ENCODE assay signal across 9 cellular contexts in the genomic region with DNA sequence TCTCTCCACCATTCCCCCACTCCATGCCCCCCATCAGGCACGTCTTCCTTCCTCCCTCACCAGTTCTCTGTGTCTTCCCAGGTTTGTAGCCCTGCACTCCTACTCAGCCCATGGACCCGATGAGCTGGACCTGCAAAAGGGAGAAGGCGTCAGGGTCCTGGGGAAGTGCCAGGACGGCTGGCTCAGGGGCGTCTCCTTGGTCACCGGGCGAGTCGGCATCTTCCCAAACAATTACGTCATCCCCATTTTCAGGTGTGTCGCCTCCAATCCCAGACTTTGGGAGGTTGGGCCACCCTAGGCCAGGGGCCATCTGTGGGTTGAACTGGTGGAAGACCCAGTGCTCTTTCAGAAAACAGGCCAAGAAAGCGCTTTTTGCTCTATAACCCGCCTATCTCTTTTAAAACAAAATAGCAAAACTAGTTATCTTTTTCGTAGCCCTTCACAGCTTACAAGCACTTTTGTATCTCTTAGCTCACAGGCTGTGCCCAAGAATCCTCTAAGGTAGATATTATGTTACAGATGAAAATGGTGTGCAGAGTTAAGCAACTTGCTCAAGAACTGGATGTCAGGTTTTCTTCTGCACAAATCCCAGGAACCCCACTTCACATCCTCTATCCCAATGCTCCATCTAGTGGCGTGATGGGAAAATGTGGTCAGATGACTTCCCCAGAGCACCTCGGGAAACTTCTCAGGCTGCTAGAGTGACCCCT. TPM values are rescaled to one million over a fixed set of nuclear protein-coding genes. Genes with fewer than 3 reads are reported as not detected.
DNase-seq lines count a peak whose midpoint lies in the region; ATAC-seq, FAIRE-seq and TF ChIP-seq lines count a peak whose summit lies in the region.
"Had no signal": no experiment of that assay in that cellular context is flagged by ENCODE, and none has a peak within 500 bp of the region (broad histone marks: within the 10 kb centered on the region; RNA-seq: fewer than 3 reads in every experiment).

No MANE protein-coding gene starts in this region.

- no peaks in the 10 kb centered on the region for H3K9me3 ChIP-seq in kidney (ENCODE audit: control insufficient read depth in 1 of 2, low read length in 2 of 2)
- no peaks in the 10 kb centered on the region for H3K9me3 ChIP-seq in testis

- no peaks in the 10 kb centered on the region for H3K36me3 ChIP-seq in kidney (ENCODE audit: control insufficient read depth in 1 of 2, insufficient read depth in 2 of 2, low read length in 2 of 2)
- no peaks in the 10 kb centered on the region for H3K36me3 ChIP-seq in testis (ENCODE audit: low read depth, missing control alignments)

- no peaks in the 10 kb centered on the region for H3K27me3 ChIP-seq in testis

- DNase-seq in DMS153 treated with DMSO at 0.1 percent for 48 hours (lab: John Stamatoyannopoulos, UW; ENCODE audit: unreplicated experiment), result peak; percentile 25
- DNase-seq in NCI-H748 (lab: John Stamatoyannopoulos, UW; ENCODE audit: unreplicated experiment), result peak; percentile 65
- peak; percentile 91 for DNase-seq in MCF 10A (ENCODE audit: unreplicated experiment)
- no peak for DNase-seq in kidney
- peak; percentile 75 for DNase-seq in testis

- 53 to 67% methylated on average over 15 of the region's 15 CpGs for WGBS in testis, 2 donors

- TF ChIP-seq CTCF in MCF 10A (IDR thresholded peaks at IDR 0.05; ENCODE audit: unreplicated experiment), result peak; percentile 90
- peak; percentile 70 for TF ChIP-seq CTCF in kidney (IDR thresholded peaks at IDR 0.05; ENCODE audit: borderline replicate concordance, extremely low read depth, insufficient read depth)
- TF ChIP-seq CTCF in testis (IDR thresholded peaks at IDR 0.05), result peak; percentile 59 to 65 (median 65)

- H3K9me3 Mint-ChIP-seq in MCF 10A (ENCODE audit: unreplicated experiment), result peaks cover 7% of the 10 kb centered on the region

- CTCF ChIA-PET in MCF 10A (lab: Yijun Ruan, JAX), result interaction anchor here (0.6 to 10.3 kb wide), 35 partner anchors 9 to 1822 kb away, joined by 3 to 144 read pairs (median 4); a partner anchor contains a TSS

- no peak for FAIRE-seq in kidney (lab: Jason Lieb, UNC)
- FAIRE-seq: TTC549 had no signal

- H3K4me3 ChIP-seq in kidney (ENCODE audit: low read length in 2 of 2), result no peak overlapping the region
- H3K4me3 ChIP-seq in testis, result no peak overlapping the region

- no TSS peak for BruUV-seq in MCF 10A (replicated peaks; lab: Mats Ljungman, UMichigan)

- H3K4me1 ChIP-seq in kidney (ENCODE audit: control insufficient read depth in 1 of 2, insufficient read depth in 1 of 2, low read depth in 1 of 2, low read length in 2 of 2) (no peaks in the 10 kb centered on the region), testis (peaks cover 13% of the 10 kb centered on the region)

- ATAC-seq in HG02798 (IDR thresholded peaks at IDR 0.05; ENCODE audit: poor library complexity, unreplicated experiment), result peak; percentile 40
- no peak for ATAC-seq in HG02840 (IDR thresholded peaks at IDR 0.05; ENCODE audit: low FRiP score, unreplicated experiment)
- no peak for ATAC-seq in GM21423 (IDR thresholded peaks at IDR 0.05; ENCODE audit: unreplicated experiment)

- POLR2A ChIA-PET in MCF 10A (lab: Yijun Ruan, JAX), result interaction anchor here (0.6 to 0.9 kb wide), 3 partner anchors 20 to 105 kb away, joined by 3 to 4 read pairs (median 3); no protein-coding TSS in a partner anchor

- no peak for TF ChIP-seq POLR2A in testis (IDR thresholded peaks at IDR 0.05)

- peaks cover 31% of the 10 kb centered on the region for H3K4me1 Mint-ChIP-seq in MCF 10A (ENCODE audit: insufficient read depth, unreplicated experiment)

- peak overlapping the region; percentile 4 for H3K27ac Mint-ChIP-seq in MCF 10A (ENCODE audit: low read depth, unreplicated experiment)

- no peak overlapping the region for H3K4me3 Mint-ChIP-seq in MCF 10A (ENCODE audit: unreplicated experiment)

- no peak overlapping the region for H3K9ac ChIP-seq in kidney (ENCODE audit: low read length in 2 of 2)

- H3K27me3 Mint-ChIP-seq in MCF 10A (ENCODE audit: insufficient read depth, unreplicated experiment), result no peaks in the 10 kb centered on the region

- peaks cover 48% of the 10 kb centered on the region for H3K36me3 Mint-ChIP-seq in MCF 10A (ENCODE audit: insufficient read depth, unreplicated experiment)

- intact Hi-C loops in MCF 10A (cut with micrococcal nuclease), result loop anchor here (1.0 to 5.0 kb wide), 8 partner anchors 113 to 1847 kb away; a partner anchor contains a TSS
- intact Hi-C loops in kidney (cut with DNase I), result no loop called here
- intact Hi-C loops in testis (cut with DNase I; ENCODE audit: low total_unique reads), result no loop called here

- H3K27ac ChIP-seq in kidney (ENCODE audit: low read depth in 2 of 2, low read length in 2 of 2) (no peak overlapping the region), testis (peak overlapping the region in 1 of 2 donors; percentile 21)

RNA-seq across cellular contexts. Expression of a gene that starts 56.2 kb away (rescaled TPM):
- total RNA-seq in MCF 10A (2022) (2.5 and 3.0 TPM in 2 replicates), kidney (not detected), testis (1 to 10 TPM; 4.4 to 7.8 TPM)
- polyA plus RNA-seq in kidney (ENCODE audit: insufficient read depth, low read depth, low replicate concordance) (not detected), testis (ENCODE audit: insufficient read depth, low read depth, low replicate concordance) (27.7 TPM)
